In the genomic region with DNA sequence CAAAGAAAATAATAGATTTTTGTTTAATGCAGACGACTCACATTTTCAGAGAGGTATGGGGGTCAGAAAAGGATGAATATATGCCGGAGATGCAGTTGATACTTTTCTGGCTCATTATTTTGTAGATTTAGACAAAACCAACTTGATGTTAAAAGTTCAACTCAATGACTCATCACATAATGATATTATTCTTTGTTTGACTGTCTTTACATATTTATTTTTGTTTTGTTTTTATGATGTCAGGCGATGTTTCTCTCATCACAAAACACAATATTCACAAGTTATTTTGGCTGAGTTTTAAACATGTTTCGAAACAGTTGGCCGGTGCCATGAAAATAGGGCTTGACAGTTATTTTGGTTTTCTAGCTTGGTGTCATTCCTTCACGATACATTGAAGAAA, we compare ENCODE assay signal across 26 cellular contexts. TPM values are rescaled to one million over a fixed set of nuclear protein-coding genes. Genes with fewer than 3 reads are reported as not detected.
A peak's percentile ranks its signal among the peaks of the same experiment; 100 is the strongest.
DNase-seq lines count a peak whose midpoint lies in the region; ATAC-seq and FAIRE-seq lines count a peak whose summit lies in the region.
"Had no signal": no experiment of that assay in that cellular context is flagged by ENCODE, and none has a peak within 500 bp of the region (broad histone marks: within the 10 kb centered on the region; RNA-seq: fewer than 3 reads in every experiment).

No MANE protein-coding gene starts in this region.

- no peak overlapping the region for H3K4me3 Mint-ChIP-seq in activated CD4-positive, alpha-beta T cell treated with anti-CD3 and anti-CD28 coated beads, Interleukin-2, amount 10 ng/mL, durations not matched to agents 24 days and 14 days

- peaks cover 38% of the 10 kb centered on the region for H3K27me3 Mint-ChIP-seq in activated CD4-positive, alpha-beta T cell treated with anti-CD3 and anti-CD28 coated beads, Interleukin-2, amount 10 ng/mL, durations not matched to agents 24 days and 14 days

- H3K27ac Mint-ChIP-seq in activated CD4-positive, alpha-beta T cell treated with anti-CD3 and anti-CD28 coated beads, Interleukin-2, amount 10 ng/mL, durations not matched to agents 24 days and 14 days = no peak overlapping the region
- H3K27ac Mint-ChIP-seq: activated CD4-positive, alpha-beta T cell treated with anti-CD3 and anti-CD28 coated beads for 36 hours; activated naive CD4-positive, alpha-beta T cell treated with anti-CD3 and anti-CD28 coated beads, Interleukin-2, amount 50 U/mL, for 72 hours; IgD-negative memory B cell; progenitor cell of endocrine pancreas; stimulated activated naive B cell treated with anti-CD40 and anti-IgM and Interleukin-4, amounts not matched to agents 10 μg/mL and 1 μg/mL and 100 μg/mL, for 72 hours; T-helper 17 cell had no signal

- H3K36me3 Mint-ChIP-seq in activated CD4-positive, alpha-beta T cell treated with anti-CD3 and anti-CD28 coated beads, Interleukin-2, amount 10 ng/mL, durations not matched to agents 24 days and 14 days (ENCODE audit: low read depth) = no peaks in the 10 kb centered on the region
- H3K36me3 Mint-ChIP-seq: IgD-negative memory B cell had no signal

- intact Hi-C loops in activated CD4-positive, alpha-beta T cell treated with anti-CD3 and anti-CD28 coated beads, Interleukin-2, amount 10 ng/mL, durations not matched to agents 24 days and 14 days (cut with micrococcal nuclease) = no loop called here

- no peak for ATAC-seq in HG03159 (IDR thresholded peaks at IDR 0.05; ENCODE audit: unreplicated experiment)
- ATAC-seq: activated CD4-positive, alpha-beta T cell treated with anti-CD3 and anti-CD28 coated beads for 36 hours; activated naive CD4-positive, alpha-beta T cell treated with anti-CD3 and anti-CD28 coated beads, Interleukin-2, amount 50 U/mL, for 72 hours; stimulated activated naive B cell treated with anti-CD40 and anti-IgM and Interleukin-4, amounts not matched to agents 10 μg/mL and 1 μg/mL and 100 μg/mL, for 72 hours; T-helper 17 cell had no signal

- H3K4me1 Mint-ChIP-seq in activated CD4-positive, alpha-beta T cell treated with anti-CD3 and anti-CD28 coated beads, Interleukin-2, amount 10 ng/mL, durations not matched to agents 24 days and 14 days = peaks cover 6% of the 10 kb centered on the region

- DNase-seq in HCEC 1CT = peak; percentile 18
- peak; percentile 42 for DNase-seq in brain pericyte (ENCODE audit: low read depth, low spot score)
- DNase-seq in foreskin melanocyte = peak; percentile 93
- no peak for DNase-seq in activated CD4-positive, alpha-beta T cell treated with anti-CD3 and anti-CD28 coated beads, Interleukin-2, amount 10 ng/mL, durations not matched to agents 24 days and 14 days
- no peak for DNase-seq in NCI-H1092 (lab: John Stamatoyannopoulos, UW)
- DNase-seq in GM19239 (ENCODE audit: insufficient read length, low spot score) = no peak
- DNase-seq: activated CD4-positive, alpha-beta T cell treated with anti-CD3 and anti-CD28 coated beads for 36 hours; BE2C; colonic mucosa; EL; hippocampal formation; MM.1S; NCI-H2171 treated with DMSO at 0.1 percent for 48 hours; NCI-H526; stimulated activated naive B cell treated with anti-CD40 and anti-IgM and Interleukin-4, amounts not matched to agents 10 μg/mL and 1 μg/mL and 100 μg/mL, for 72 hours; T-helper 17 cell had no signal

- H3K9me3 Mint-ChIP-seq in activated CD4-positive, alpha-beta T cell treated with anti-CD3 and anti-CD28 coated beads, Interleukin-2, amount 10 ng/mL, durations not matched to agents 24 days and 14 days = peaks cover 6% of the 10 kb centered on the region

- FAIRE-seq in GM19239 (lab: Jason Lieb, UNC) = no peak
- FAIRE-seq: frontal cortex, H54 had no signal

RNA-seq across cellular contexts. Expression of a gene that starts 1.3 kb away (rescaled TPM):
- not detected in 2 replicates for total RNA-seq in activated CD4-positive, alpha-beta T cell treated with anti-CD3 and anti-CD28 coated beads, Interleukin-2, amount 10 ng/mL, durations not matched to agents 24 days and 14 days
- total RNA-seq: activated CD4-positive, alpha-beta T cell treated with anti-CD3 and anti-CD28 coated beads for 36 hours; activated naive CD4-positive, alpha-beta T cell treated with anti-CD3 and anti-CD28 coated beads, Interleukin-2, amount 50 U/mL, for 72 hours; ascending aorta; colonic mucosa; frontal cortex; liver; RPMI7951; thoracic aorta had no signal

RNA-seq across cellular contexts. Expression of a gene that starts 35.7 kb away (rescaled TPM):
- total RNA-seq in activated CD4-positive, alpha-beta T cell treated with anti-CD3 and anti-CD28 coated beads, Interleukin-2, amount 10 ng/mL, durations not matched to agents 24 days and 14 days = 0.38 and 0.56 TPM in 2 replicates

Comparison
In these comparisons a context has a peak if more than half of its experiments do, and no peak if none do; other contexts are left out.
1. DNase-seq: peak in HCEC 1CT (single experiment), brain pericyte (single experiment) and foreskin melanocyte (single experiment); none in activated CD4-positive, alpha-beta T cell treated with anti-CD3 and anti-CD28 coated beads, Interleukin-2, amount 10 ng/mL, durations not matched to agents 24 days and 14 days (single experiment), NCI-H1092 (single experiment) and GM19239 (single experiment).